In genomic region chr3:133956982-133957381, GRCh38 we compare ENCODE assay signal across 31 cellular contexts.
"Had no signal": no experiment of that assay in that cellular context is flagged by ENCODE, and none has a peak within 500 bp of the region (broad histone marks: within the 10 kb centered on the region; RNA-seq: fewer than 3 reads in every experiment).

No MANE protein-coding gene starts in this region.

- H3K36me3 Mint-ChIP-seq: activated CD8-positive, alpha-beta memory T cell treated with anti-CD3 and anti-CD28 coated beads, Interleukin-2, amount 10 ng/mL, durations not matched to agents 7 days and 5 days; activated naive CD4-positive, alpha-beta T cell treated with anti-CD3 and anti-CD28 coated beads, Interleukin-2, amount 10 ng/mL, durations not matched to agents 7 days and 5 days; activated naive CD8-positive, alpha-beta T cell treated with anti-CD3 and anti-CD28 coated beads for 36 hours; WTC11 had no signal

- H3K36me3 ChIP-seq: brain microvascular endothelial cell, MG63 had no signal

- ATAC-seq: activated CD4-positive, alpha-beta T cell treated with anti-CD3 and anti-CD28 coated beads for 36 hours; activated CD4-positive, CD25-positive, alpha-beta regulatory T cell treated with anti-CD3 and anti-CD28 coated beads, Interleukin-2, amount 50 U/mL, for 24 hours; activated CD8-positive, alpha-beta memory T cell treated with anti-CD3 and anti-CD28 coated beads, Interleukin-2, amount 10 ng/mL, durations not matched to agents 7 days and 5 days; WTC11 had no signal

- H3K27ac Mint-ChIP-seq: activated CD4-positive, alpha-beta T cell treated with anti-CD3 and anti-CD28 coated beads for 36 hours; activated CD4-positive, alpha-beta T cell treated with anti-CD3 and anti-CD28 coated beads, Interleukin-2, amount 10 ng/mL, durations not matched to agents 7 days and 5 days; activated CD8-positive, alpha-beta memory T cell treated with anti-CD3 and anti-CD28 coated beads, Interleukin-2, amount 10 ng/mL, durations not matched to agents 7 days and 5 days; activated naive CD4-positive, alpha-beta T cell treated with anti-CD3 and anti-CD28 coated beads, Interleukin-2, amount 10 ng/mL, durations not matched to agents 7 days and 5 days; activated naive CD8-positive, alpha-beta T cell treated with anti-CD3 and anti-CD28 coated beads for 36 hours; T-helper 2 cell treated with Interferon-gamma antibody and Interleukin-4, amounts not matched to agents 5 μg/mL and 100 μg/mL, for 36 hours; WTC11 had no signal

- H3K4me3 Mint-ChIP-seq: activated CD4-positive, alpha-beta T cell treated with anti-CD3 and anti-CD28 coated beads for 36 hours; activated CD4-positive, alpha-beta T cell treated with anti-CD3 and anti-CD28 coated beads, Interleukin-2, amount 10 ng/mL, durations not matched to agents 7 days and 5 days; activated CD8-positive, alpha-beta memory T cell treated with anti-CD3 and anti-CD28 coated beads, Interleukin-2, amount 10 ng/mL, durations not matched to agents 7 days and 5 days; activated naive CD4-positive, alpha-beta T cell treated with anti-CD3 and anti-CD28 coated beads, Interleukin-2, amount 10 ng/mL, durations not matched to agents 7 days and 5 days; activated naive CD8-positive, alpha-beta T cell treated with anti-CD3 and anti-CD28 coated beads for 36 hours; T-helper 2 cell treated with Interferon-gamma antibody and Interleukin-4, amounts not matched to agents 5 μg/mL and 100 μg/mL, for 36 hours; WTC11 had no signal

- H3K4me2 ChIP-seq: PC-9 had no signal

- H3K27me3 ChIP-seq: brain microvascular endothelial cell, MG63 had no signal

- DNase-seq: activated CD4-positive, alpha-beta T cell treated with anti-CD3 and anti-CD28 coated beads for 36 hours; activated CD4-positive, alpha-beta T cell treated with anti-CD3 and anti-CD28 coated beads, Interleukin-2, amount 10 ng/mL, durations not matched to agents 7 days and 5 days; activated CD4-positive, alpha-beta T cell treated with anti-CD3 and anti-CD28 coated beads, Interleukin-2, amount 50 U/mL, for 48 hours; activated CD8-positive, alpha-beta memory T cell treated with anti-CD3 and anti-CD28 coated beads for 24 hours; activated CD8-positive, alpha-beta memory T cell treated with anti-CD3 and anti-CD28 coated beads, Interleukin-2, amount 10 ng/mL, durations not matched to agents 7 days and 5 days; activated CD8-positive, alpha-beta memory T cell treated with anti-CD3 and anti-CD28 coated beads, Interleukin-2, amount 50 U/mL, for 48 hours; activated effector memory CD4-positive, alpha-beta T cell treated with Interleukin-2 at 50 U/mL for 16 hours; activated naive CD4-positive, alpha-beta T cell treated with anti-CD3 and anti-CD28 coated beads, Interleukin-2, amount 10 ng/mL, durations not matched to agents 7 days and 5 days; activated naive CD8-positive, alpha-beta T cell treated with anti-CD3 and anti-CD28 coated beads for 36 hours; activated T-cell treated with anti-CD3 and anti-CD28 coated beads, Interleukin-2, amount 50 U/mL, for 48 hours; amniotic stem cell; brain microvascular endothelial cell; central memory CD4-positive, alpha-beta T cell; Karpas-422; KBM-7; MG63; NCI-H1048; NCI-H1436; NCI-H1694; NCI-H1930; NCI-H2081 treated with DMSO at 0.1 percent for 48 hours; NCI-H510A; NCI-H526; NCI-H748 treated with DMSO at 0.1 percent for 48 hours; PC-9 had no signal

- H3K27me3 Mint-ChIP-seq: activated CD4-positive, alpha-beta T cell treated with anti-CD3 and anti-CD28 coated beads for 36 hours; activated CD4-positive, alpha-beta T cell treated with anti-CD3 and anti-CD28 coated beads, Interleukin-2, amount 10 ng/mL, durations not matched to agents 7 days and 5 days; activated naive CD8-positive, alpha-beta T cell treated with anti-CD3 and anti-CD28 coated beads for 36 hours had no signal

- H3K4me1 Mint-ChIP-seq: activated CD4-positive, alpha-beta T cell treated with anti-CD3 and anti-CD28 coated beads for 36 hours; activated CD4-positive, alpha-beta T cell treated with anti-CD3 and anti-CD28 coated beads, Interleukin-2, amount 10 ng/mL, durations not matched to agents 7 days and 5 days; activated CD8-positive, alpha-beta memory T cell treated with anti-CD3 and anti-CD28 coated beads, Interleukin-2, amount 10 ng/mL, durations not matched to agents 7 days and 5 days; activated naive CD4-positive, alpha-beta T cell treated with anti-CD3 and anti-CD28 coated beads, Interleukin-2, amount 10 ng/mL, durations not matched to agents 7 days and 5 days; activated naive CD8-positive, alpha-beta T cell treated with anti-CD3 and anti-CD28 coated beads for 36 hours had no signal

- H2AFZ ChIP-seq: PC-9 had no signal

- H3K27ac ChIP-seq: brain microvascular endothelial cell, PC-9, RWPE1 had no signal

- FAIRE-seq: RCC 7860, TTC549 had no signal

- H3K4me3 ChIP-seq: MG63, PC-9 had no signal

- H3K9me3 Mint-ChIP-seq: activated CD4-positive, alpha-beta T cell treated with anti-CD3 and anti-CD28 coated beads, Interleukin-2, amount 10 ng/mL, durations not matched to agents 7 days and 5 days; activated naive CD4-positive, alpha-beta T cell treated with anti-CD3 and anti-CD28 coated beads, Interleukin-2, amount 10 ng/mL, durations not matched to agents 7 days and 5 days; activated naive CD8-positive, alpha-beta T cell treated with anti-CD3 and anti-CD28 coated beads for 36 hours; T-helper 2 cell treated with Interferon-gamma antibody and Interleukin-4, amounts not matched to agents 5 μg/mL and 100 μg/mL, for 36 hours had no signal
